In the genomic region with DNA sequence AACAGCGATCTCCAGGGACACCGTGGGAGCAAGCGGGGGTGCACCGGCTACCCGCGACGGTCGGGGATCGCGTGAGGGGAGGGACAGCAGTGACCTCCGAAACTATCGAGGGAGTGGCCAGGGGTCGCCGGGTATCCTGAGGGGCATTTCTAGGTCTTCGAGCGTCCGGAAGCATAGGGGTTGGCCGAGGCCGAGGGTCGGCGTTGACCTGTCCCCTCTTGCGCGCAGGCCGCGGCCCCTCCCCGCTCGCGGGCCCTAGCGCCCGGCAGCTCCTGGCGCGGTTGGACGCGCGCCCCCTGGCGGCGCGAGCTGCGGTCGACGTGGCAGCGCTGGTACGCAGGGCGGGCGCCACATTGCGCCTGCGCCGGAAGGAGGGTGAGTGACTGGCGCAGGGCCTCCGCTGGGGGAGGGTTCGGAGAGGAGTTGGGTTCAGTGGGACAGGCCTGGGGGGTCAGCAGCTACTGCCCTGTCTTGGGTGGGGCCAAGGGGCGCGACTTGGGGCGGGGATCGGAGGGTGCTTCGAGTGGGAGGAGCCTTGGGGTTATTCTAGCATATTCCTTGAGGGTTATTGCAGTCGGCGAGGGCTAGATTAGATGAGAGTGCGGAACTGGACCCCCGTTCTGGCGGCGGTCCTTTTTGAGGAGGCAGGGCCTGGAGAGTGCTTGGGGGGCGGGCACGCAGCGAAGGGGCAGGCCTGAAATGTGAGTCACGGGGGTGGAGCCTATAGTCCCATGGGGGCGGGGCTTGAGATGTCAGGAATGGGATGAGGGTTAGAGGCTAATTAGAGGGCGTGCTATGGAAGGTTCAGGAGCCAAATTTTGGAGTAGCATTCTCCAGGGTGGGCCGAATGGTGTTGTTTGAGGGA, we compare ENCODE assay signal across 8 cellular contexts. TPM values are rescaled to one million over a fixed set of nuclear protein-coding genes. Genes with fewer than 3 reads are reported as not detected.
DNase-seq lines count a peak whose midpoint lies in the region; ATAC-seq, FAIRE-seq and TF ChIP-seq lines count a peak whose summit lies in the region.

No MANE protein-coding gene starts in this region.

- peak; percentile 35 for TF ChIP-seq CTCF in astrocyte (IDR thresholded peaks at IDR 0.05; ENCODE audit: insufficient read depth, low read depth, low read length)

- ATAC-seq in HG02623 (IDR thresholded peaks at IDR 0.05; ENCODE audit: unreplicated experiment), result peak; percentile 48
- no peak for ATAC-seq in HG03457 (IDR thresholded peaks at IDR 0.05; ENCODE audit: unreplicated experiment)

- no peaks in the 10 kb centered on the region for H3K27me3 ChIP-seq in astrocyte (ENCODE audit: insufficient read depth, low read length)

- no peak for FAIRE-seq in astrocyte (lab: Jason Lieb, UNC)

- peak overlapping the region; percentile 85 for H2AFZ ChIP-seq in astrocyte (ENCODE audit: low read depth, low read length)

- no peaks in the 10 kb centered on the region for H3K36me3 Mint-ChIP-seq in astrocyte (ENCODE audit: low read depth, unreplicated experiment)

- no peaks in the 10 kb centered on the region for H3K36me3 ChIP-seq in astrocyte (ENCODE audit: insufficient read depth, low read length)

- H3K9ac ChIP-seq in astrocyte (ENCODE audit: low read length), result peak overlapping the region; percentile 81

- peak overlapping the region; percentile 89 for H3K27ac Mint-ChIP-seq in astrocyte (ENCODE audit: unreplicated experiment)

- peaks cover 15% of the 10 kb centered on the region for H3K4me1 ChIP-seq in astrocyte (ENCODE audit: insufficient read depth, low read length)

- DNase-seq in NCI-H1436 treated with DMSO at 0.1 percent for 48 hours (lab: John Stamatoyannopoulos, UW), result peak; percentile 35
- peak; percentile 61 to 86 (median 72) for DNase-seq in T-helper 2 cell
- peak; percentile 42 for DNase-seq in astrocyte (ENCODE audit: low read depth)
- peak; percentile 85 for DNase-seq in hepatic stellate cell (ENCODE audit: low spot score)
- peak; percentile 63 for DNase-seq in renal cortical epithelial cell (ENCODE audit: low read depth)

- peak overlapping the region; percentile 65 for H3K4me3 Mint-ChIP-seq in astrocyte (ENCODE audit: unreplicated experiment)

- no peaks in the 10 kb centered on the region for H3K27me3 Mint-ChIP-seq in astrocyte (ENCODE audit: low read depth, unreplicated experiment)

- H3K4me1 Mint-ChIP-seq in astrocyte (ENCODE audit: low read depth, unreplicated experiment), result peaks cover 4% of the 10 kb centered on the region

- no peaks in the 10 kb centered on the region for H3K9me3 Mint-ChIP-seq in astrocyte (ENCODE audit: unreplicated experiment)

- H3K4me2 ChIP-seq in astrocyte (ENCODE audit: low read length), result peak overlapping the region; percentile 83

- no peaks in the 10 kb centered on the region for H3K79me2 ChIP-seq in astrocyte (ENCODE audit: insufficient read depth, low read length)

- no peaks in the 10 kb centered on the region for H3K9me3 ChIP-seq in astrocyte (ENCODE audit: insufficient read depth, low read depth, low read length)

- H3K27ac ChIP-seq in astrocyte (ENCODE audit: low read depth, low read length), result peak overlapping the region; percentile 68

- H4K20me1 ChIP-seq in astrocyte (ENCODE audit: insufficient read depth, low read length), result no peaks in the 10 kb centered on the region

- peak overlapping the region; percentile 38; the same call in 1 of the 2 replicates for H3K4me3 ChIP-seq in GM08714 (ENCODE audit: low read length)
- peak overlapping the region; percentile 39 for H3K4me3 ChIP-seq in astrocyte (ENCODE audit: insufficient read depth, low read depth, low read length)

RNA-seq across cellular contexts. Expression of a gene that starts 1.2 kb away (rescaled TPM):
- 0.96 and 1.2 TPM in 2 replicates for total RNA-seq in astrocyte
- total RNA-seq in renal cortical epithelial cell, result 5.3 and 8.5 TPM in 2 replicates

RNA-seq across cellular contexts. Expression of a gene that starts 7.9 kb away (rescaled TPM):
- total RNA-seq in astrocyte (109 TPM in 2 replicates), renal cortical epithelial cell (10.4 and 13.4 TPM in 2 replicates)

RNA-seq across cellular contexts. Expression of a gene that starts 22.4 kb away (rescaled TPM):
- total RNA-seq in astrocyte (13.9 and 14.2 TPM in 2 replicates), renal cortical epithelial cell (6.9 and 14.2 TPM in 2 replicates)

RNA-seq across cellular contexts. Expression of a gene that starts 36.2 kb away (rescaled TPM):
- total RNA-seq in astrocyte, result 1.6 and 1.9 TPM in 2 replicates
- 0.10 and 0.52 TPM in 2 replicates for total RNA-seq in renal cortical epithelial cell

RNA-seq across cellular contexts. Expression of a gene that starts 40.3 kb away (rescaled TPM):
- total RNA-seq in astrocyte (15.6 and 16.9 TPM in 2 replicates), renal cortical epithelial cell (21.5 and 26.2 TPM in 2 replicates)

Comparison
In these comparisons a context has a peak if more than half of its experiments do, and no peak if none do; other contexts are left out.
1. DNase-seq: peak in every context shown above with its lines; median percentile 85 in hepatic stellate cell; 72 in T-helper 2 cell; 63 in renal cortical epithelial cell; 42 in astrocyte; 35 in NCI-H1436 treated with DMSO at 0.1 percent for 48 hours.